18 cellular contexts compared by ENCODE assay signal in the genomic region with DNA sequence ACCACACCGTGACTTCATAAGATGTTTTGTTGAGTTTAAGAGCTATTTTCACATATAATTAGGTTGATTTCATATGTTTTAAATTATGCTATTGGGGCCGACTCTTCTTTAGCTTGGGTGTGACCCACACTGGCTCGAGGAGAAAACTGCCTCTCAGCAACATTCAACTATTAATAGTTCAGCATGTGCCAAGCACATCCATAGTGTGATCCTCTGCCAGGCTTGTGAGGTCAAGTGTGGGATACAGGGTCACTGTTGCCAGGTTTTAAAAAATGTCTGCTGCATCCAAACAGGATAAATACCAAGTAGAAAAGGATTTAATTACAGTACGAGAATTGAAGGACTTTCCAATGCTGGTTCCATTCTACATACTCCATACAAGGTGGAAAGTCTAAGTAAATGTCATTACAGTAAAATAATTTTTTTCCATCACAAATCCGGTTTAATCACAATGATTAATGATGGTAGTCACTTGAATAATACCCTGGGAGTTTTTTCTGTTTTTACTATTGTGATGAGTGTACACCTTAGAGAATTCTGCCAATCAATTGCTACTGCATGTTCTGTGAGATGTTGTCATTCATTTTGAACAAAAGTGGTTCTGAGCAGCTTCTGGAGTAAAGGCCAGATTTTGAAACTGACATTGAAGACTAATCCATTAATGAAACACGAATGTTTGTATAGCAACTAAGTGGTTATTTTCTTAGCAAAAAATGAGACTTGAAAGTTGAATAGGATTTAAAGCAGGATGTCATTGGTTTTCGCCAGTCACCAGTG.
DNase-seq lines count a peak whose midpoint lies in the region; ATAC-seq and TF ChIP-seq lines count a peak whose summit lies in the region.
"Had no signal": no experiment of that assay in that cellular context is flagged by ENCODE, and none has a peak within 500 bp of the region (broad histone marks: within the 10 kb centered on the region; RNA-seq: fewer than 3 reads in every experiment).

No MANE protein-coding gene starts in this region.

- DNase-seq in NCI-H2196 (lab: John Stamatoyannopoulos, UW; ENCODE audit: unreplicated experiment) (peak; percentile 9), NCI-H2196 treated with DMSO at 0.1 percent for 48 hours (lab: John Stamatoyannopoulos, UW; ENCODE audit: unreplicated experiment) (no peak), RPMI7951 (ENCODE audit: low read depth) (peak; percentile 39), left ventricle myocardium superior (peak; percentile 40), NCI-H187 (lab: John Stamatoyannopoulos, UW) (no peak), ascending aorta (ENCODE audit: low spot score in 2 of 2) (no peak)
- DNase-seq in activated CD4-positive, alpha-beta T cell treated with anti-CD3 and anti-CD28 coated beads for 48 hours = no peak
- DNase-seq: activated CD4-positive, alpha-beta T cell treated with anti-CD3 and anti-CD28 coated beads, Interleukin-2, amount 50 U/mL, for 1 hour; CD4-positive, CD25-positive, alpha-beta regulatory T cell; DND-41; effector memory CD4-positive, alpha-beta T cell; NCI-H1930; NCI-H510A; posterior cingulate gyrus; stimulated activated naive CD8-positive, alpha-beta T cell treated with anti-CD3 and anti-CD28 coated beads, Interleukin-15, Interleukin-2, amounts not matched to agents 100 U/mL and 50 U/mL, for 24 hours had no signal

- H3K4me1 ChIP-seq in skeletal muscle tissue (ENCODE audit: control insufficient read depth in 3 of 3, insufficient read depth in 3 of 3, low read length in 3 of 3) (peaks cover 4 to 11% (median 8%) of the 10 kb centered on the region in 3 donors), ascending aorta (no peaks in the 10 kb centered on the region)

- H3K27me3 ChIP-seq in skeletal muscle tissue (ENCODE audit: control insufficient read depth in 3 of 3, insufficient read depth in 3 of 3, low read length in 3 of 3) (no peaks in the 10 kb centered on the region), ascending aorta (no peaks in the 10 kb centered on the region)

- ATAC-seq in left ventricle myocardium superior = peak; percentile 99
- ATAC-seq: stimulated activated naive CD8-positive, alpha-beta T cell treated with anti-CD3 and anti-CD28 coated beads, Interleukin-15, Interleukin-2, amounts not matched to agents 100 U/mL and 50 U/mL, for 24 hours had no signal

- TF ChIP-seq CTCF in ascending aorta (IDR thresholded peaks at IDR 0.05) = no peak

- H3K9me3 ChIP-seq in skeletal muscle tissue (ENCODE audit: control insufficient read depth in 3 of 3, low read length in 3 of 3) (no peaks in the 10 kb centered on the region), ascending aorta (no peaks in the 10 kb centered on the region)

- peaks cover 0 to 7% (median 4%) of the 10 kb centered on the region in 3 donors for H3K36me3 ChIP-seq in skeletal muscle tissue (ENCODE audit: control insufficient read depth in 3 of 3, insufficient read depth in 3 of 3, low read length in 3 of 3)
- H3K36me3 ChIP-seq in ascending aorta = peaks cover 9 to 24% of the 10 kb centered on the region in 2 donors

- H3K4me3 ChIP-seq in skeletal muscle tissue (ENCODE audit: low read length in 3 of 3) (no peak overlapping the region), ascending aorta (no peak overlapping the region)
- H3K4me3 ChIP-seq: SK-N-MC had no signal

- intact Hi-C loops in left ventricle myocardium superior (cut with micrococcal nuclease) (no loop called here), ascending aorta (cut with DNase I) (no loop called here)

- H3K27ac ChIP-seq in skeletal muscle tissue (ENCODE audit: low read depth, low read length) (peak overlapping the region; percentile 49), ascending aorta (no peak overlapping the region)
- H3K27ac ChIP-seq: 22Rv1, SK-N-MC had no signal

- H3K9ac ChIP-seq in skeletal muscle tissue (ENCODE audit: low read depth in 1 of 3, low read length in 3 of 3) = peak overlapping the region in 1 of 3 donors; percentile 25

Comparison
In these comparisons a context has a peak if more than half of its experiments do, and no peak if none do; other contexts are left out.
1. DNase-seq: peak in NCI-H2196 (single experiment), RPMI7951 (single experiment) and left ventricle myocardium superior (single experiment); none in NCI-H2196 treated with DMSO at 0.1 percent for 48 hours (single experiment), activated CD4-positive, alpha-beta T cell treated with anti-CD3 and anti-CD28 coated beads for 48 hours (single experiment), NCI-H187 (0 of 2) and ascending aorta (0 of 2).